3 cellular contexts compared by ENCODE assay signal in genomic region chr2:15230599-15231192, GRCh38.
TF ChIP-seq lines count a peak whose summit lies in the region.

No MANE protein-coding gene starts in this region.

TF ChIP-seq in A549, 52 proteins besides CTCF, POLR2A, EP300 and RAD21 (continued from another document):
- TF ChIP-seq USF2 (IDR thresholded peaks at IDR 0.05) (no peak), ZSCAN20 (CRISPR knock-in tag; IDR thresholded peaks at IDR 0.05) (no peak), FOXS1 (CRISPR knock-in tag; IDR thresholded peaks at IDR 0.05) (no peak), NFE2L2 (conservative IDR thresholded peaks at IDR 0.05; ENCODE audit: low read length) (no peak), HMGXB4 (CRISPR knock-in tag; IDR thresholded peaks at IDR 0.05; ENCODE audit: borderline replicate concordance) (no peak), POLR2AphosphoS2 (conservative IDR thresholded peaks at IDR 0.05; ENCODE audit: low read length) (no peak), E2F6 (IDR thresholded peaks at IDR 0.05; ENCODE audit: borderline replicate concordance, low read depth) (no peak), ZC3H11A (IDR thresholded peaks at IDR 0.05) (no peak), KDM1A (IDR thresholded peaks at IDR 0.05; ENCODE audit: low read depth) (no peak), PHF8 (IDR thresholded peaks at IDR 0.05; ENCODE audit: borderline replicate concordance, low read depth) (no peak), HEYL (CRISPR knock-in tag; IDR thresholded peaks at IDR 0.05) (no peak), EHF (CRISPR knock-in tag; IDR thresholded peaks at IDR 0.05) (no peak), ESRRA (IDR thresholded peaks at IDR 0.05; ENCODE audit: borderline replicate concordance, low read length) (no peak)
TF ChIP-seq in A549: peak in this region for 0.

TF ChIP-seq in K562, 482 proteins besides CTCF, POLR2A, EP300 and RAD21 (continued from another document):
- TF ChIP-seq RNF219 (CRISPR knock-in tag; IDR thresholded peaks at IDR 0.05) (no peak), PCBP2 (IDR thresholded peaks at IDR 0.05; ENCODE audit: low read depth, low read length, poor library complexity, severe bottlenecking) (no peak), DDX20 (tag; IDR thresholded peaks at IDR 0.05; ENCODE audit: low read depth) (no peak), BRCA1 (IDR thresholded peaks at IDR 0.05) (no peak), BRCA1 (CRISPR knock-in tag; IDR thresholded peaks at IDR 0.05) (no peak), THAP12 (CRISPR knock-in tag; IDR thresholded peaks at IDR 0.05) (no peak), THAP7 (CRISPR knock-in tag; IDR thresholded peaks at IDR 0.05) (no peak), NFYB (IDR thresholded peaks at IDR 0.05; ENCODE audit: extremely low read depth, insufficient read length) (no peak)

TF ChIP-seq in neural cell, 6 proteins besides CTCF, POLR2A, EP300 and RAD21 (continued from another document):
- TF ChIP-seq REST (IDR thresholded peaks at IDR 0.05; ENCODE audit: borderline replicate concordance) (no peak), EZH2 (IDR thresholded peaks at IDR 0.05; ENCODE audit: borderline replicate concordance, insufficient read depth, low read length, poor library complexity, severe bottlenecking) (no peak), SMC3 (conservative IDR thresholded peaks at IDR 0.05; ENCODE audit: poor library complexity) (no peak), TAF1 (IDR thresholded peaks at IDR 0.05; ENCODE audit: low read depth) (no peak), MXI1 (conservative IDR thresholded peaks at IDR 0.05; ENCODE audit: poor library complexity, severe bottlenecking) (no peak)
